In the genomic region with DNA sequence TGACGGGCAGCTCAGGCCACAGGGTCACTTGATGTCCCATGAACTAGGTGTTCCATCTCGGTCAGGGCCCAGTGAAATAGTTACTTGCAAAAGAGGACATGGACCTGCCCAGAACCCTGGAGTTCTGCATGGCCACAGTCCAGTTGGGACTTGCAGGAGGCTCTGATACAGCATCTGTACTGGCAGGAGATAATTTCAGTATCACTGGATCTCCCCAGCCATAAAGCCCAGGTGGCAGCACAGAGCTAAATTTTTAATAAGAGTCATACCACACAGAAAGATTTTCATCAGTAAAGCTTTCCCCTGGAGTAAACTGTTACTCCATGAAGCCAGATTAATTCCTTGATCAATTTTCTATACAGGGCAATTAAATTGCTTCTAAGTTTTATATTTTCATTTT, we compare ENCODE assay signal across 9 cellular contexts. TPM values are rescaled to one million over a fixed set of nuclear protein-coding genes. Genes with fewer than 3 reads are reported as not detected.
DNase-seq lines count a peak whose midpoint lies in the region; ATAC-seq and TF ChIP-seq lines count a peak whose summit lies in the region.
"Had no signal": no experiment of that assay in that cellular context is flagged by ENCODE, and none has a peak within 500 bp of the region (broad histone marks: within the 10 kb centered on the region; RNA-seq: fewer than 3 reads in every experiment).

No MANE protein-coding gene starts in this region.

- no peak overlapping the region for H2AFZ ChIP-seq in DND-41 (ENCODE audit: low read depth, low read length)

- DNase-seq in DND-41 (no peak), KBM-7 (peak; percentile 34), body of pancreas (no peak), myocyte (ENCODE audit: low read depth) (peak; percentile 62), posterior vena cava (ENCODE audit: low spot score) (no peak), OCI-M2 (lab: John Stamatoyannopoulos, UW; ENCODE audit: unreplicated experiment) (no peak)
- no peak for DNase-seq in effector memory CD8-positive, alpha-beta T cell
- DNase-seq: hippocampal formation had no signal

- H3K4me3 Mint-ChIP-seq in effector memory CD8-positive, alpha-beta T cell, result no peak overlapping the region

- no peak overlapping the region for H3K4me3 ChIP-seq in DND-41 (ENCODE audit: low read depth in 1 of 2, low read length in 2 of 2)
- no peak overlapping the region for H3K4me3 ChIP-seq in body of pancreas

- intact Hi-C loops in body of pancreas (cut with DNase I), result no loop called here
- intact Hi-C loops in posterior vena cava (cut with DNase I), result loop anchor here in 1 of 2 donors (10.0 kb wide), 1 partner anchor 135 kb away; the partner anchor contains the start of gene NUP85

- no peaks in the 10 kb centered on the region for H3K9me3 ChIP-seq in DND-41 (ENCODE audit: insufficient read depth, low read length, severe bottlenecking)
- no peaks in the 10 kb centered on the region for H3K9me3 ChIP-seq in body of pancreas

- no peak overlapping the region for H3K9ac ChIP-seq in DND-41 (ENCODE audit: low read depth, low read length)

- TF ChIP-seq POLR2A in body of pancreas (IDR thresholded peaks at IDR 0.05), result no peak

- no peaks in the 10 kb centered on the region for H3K9me3 Mint-ChIP-seq in effector memory CD8-positive, alpha-beta T cell

- in situ Hi-C loops in KBM-7 (cut with MboI; ENCODE audit: low pct_unique_long_range_greater_than_20kb, low sequenced_read_pairs), result no loop called here

- H4K20me1 ChIP-seq in DND-41 (ENCODE audit: insufficient read depth, low read length), result no peaks in the 10 kb centered on the region

- ATAC-seq in DND-41 (ENCODE audit: insufficient read depth, low read depth) (no peak), body of pancreas (no peak), GM21786 (IDR thresholded peaks at IDR 0.05; ENCODE audit: unreplicated experiment) (no peak)
- ATAC-seq in effector memory CD8-positive, alpha-beta T cell (replicated peaks), result no peak

- WGBS in body of pancreas, 2 donors, result 36 to 97% methylated on average over 1 to 2 of the region's 2 CpGs

- H3K27me3 ChIP-seq in DND-41 (ENCODE audit: insufficient read depth, low read length, poor library complexity) (no peaks in the 10 kb centered on the region), body of pancreas (no peaks in the 10 kb centered on the region)

- peak; percentile 43 for TF ChIP-seq CTCF in DND-41 (IDR thresholded peaks at IDR 0.05; ENCODE audit: borderline replicate concordance, extremely low read depth, low read length, poor library complexity, severe bottlenecking)
- peak in 5 of 7 experiments; percentile 21 to 42 (median 30) for TF ChIP-seq CTCF in body of pancreas (IDR thresholded peaks at IDR 0.05)

- H3K36me3 ChIP-seq in DND-41 (ENCODE audit: insufficient read depth, low read length) (peaks cover 5% of the 10 kb centered on the region), body of pancreas (replicated peaks in 1 of 2; ENCODE audit: insufficient read depth in 1 of 2, low read depth in 2 of 2) (no peaks in the 10 kb centered on the region)

- H3K27ac ChIP-seq in DND-41 (ENCODE audit: low read length) (no peak overlapping the region), body of pancreas (no peak overlapping the region)

- peaks cover 3% of the 10 kb centered on the region for H3K36me3 Mint-ChIP-seq in effector memory CD8-positive, alpha-beta T cell (ENCODE audit: insufficient read depth)

- H3K4me2 ChIP-seq in DND-41 (ENCODE audit: insufficient read depth, low read length), result no peak overlapping the region

- no peaks in the 10 kb centered on the region for H3K27me3 Mint-ChIP-seq in effector memory CD8-positive, alpha-beta T cell

- H3K27ac Mint-ChIP-seq in effector memory CD8-positive, alpha-beta T cell, result no peak overlapping the region

- H3K4me1 ChIP-seq in DND-41 (ENCODE audit: insufficient read depth, low read length) (peaks cover 31% of the 10 kb centered on the region), body of pancreas (no peaks in the 10 kb centered on the region)

- H3K4me1 Mint-ChIP-seq in effector memory CD8-positive, alpha-beta T cell (ENCODE audit: low read depth in 2 of 2), result peaks cover 7 to 9% of the 10 kb centered on the region in 2 donors

- no peaks in the 10 kb centered on the region for H3K79me2 ChIP-seq in DND-41 (ENCODE audit: insufficient read depth, low read length)

RNA-seq across cellular contexts. Expression of gene SLC16A5, which starts 18.0 kb away (rescaled TPM):
- total RNA-seq in body of pancreas (10 to 100 TPM in 1 of 2 donors, 1 to 10 TPM in 1; 2.1 to 14.8 TPM), myocyte (0.88 and 1.6 TPM in 2 replicates), posterior vena cava (1 to 10 TPM; 6.1 to 8.1 TPM)
- polyA plus RNA-seq in myocyte (2012), result 0.73 TPM

RNA-seq across cellular contexts. Expression of gene KCTD2, which starts 22.8 kb away (rescaled TPM):
- total RNA-seq in body of pancreas, result 10 to 100 TPM; 11.2 to 12.7 TPM
- total RNA-seq in myocyte, result 18.4 and 20.6 TPM in 2 replicates
- 26.0 TPM for polyA plus RNA-seq in myocyte (2012)
- 10 to 100 TPM; 23.0 to 25.0 TPM for total RNA-seq in posterior vena cava

RNA-seq across cellular contexts. Expression of gene ATP5PD, which starts 23.0 kb away (rescaled TPM):
- total RNA-seq in body of pancreas (100 to 1,000 TPM; 105 to 131 TPM), myocyte (278 and 305 TPM in 2 replicates), posterior vena cava (100 to 1,000 TPM; 205 to 235 TPM)
- 314 TPM for polyA plus RNA-seq in myocyte (2012)

RNA-seq across cellular contexts. Expression of gene ARMC7, which starts 40.0 kb away (rescaled TPM):
- 1 to 10 TPM; 6.7 to 7.9 TPM for total RNA-seq in body of pancreas
- total RNA-seq in myocyte, result 3.6 and 4.4 TPM in 2 replicates
- 11.9 TPM for polyA plus RNA-seq in myocyte (2012)
- total RNA-seq in posterior vena cava, result 1 to 10 TPM; 5.8 to 6.4 TPM

RNA-seq across cellular contexts. Expression of gene MRPL58, which starts 57.3 kb away (rescaled TPM):
- total RNA-seq in body of pancreas (10 to 100 TPM in 1 of 2 donors, not detected in 1; 16.9 TPM), myocyte (34.8 and 39.9 TPM in 2 replicates), posterior vena cava (10 to 100 TPM; 23.3 to 23.5 TPM)
- 26.3 TPM for polyA plus RNA-seq in myocyte (2012)

Comparison
In these comparisons a context has a peak if more than half of its experiments do, and no peak if none do; other contexts are left out.
1. DNase-seq: peak in KBM-7 (single experiment) and myocyte (single experiment); none in DND-41 (single experiment), body of pancreas (0 of 4), posterior vena cava (single experiment), effector memory CD8-positive, alpha-beta T cell (0 of 3) and OCI-M2 (single experiment).